ENCODE assay signal across 9 cellular contexts in genomic region chr7:38630720-38631673, GRCh38. TPM values are rescaled to one million over a fixed set of nuclear protein-coding genes. Genes with fewer than 3 reads are reported as not detected.
DNase-seq lines count a peak whose midpoint lies in the region; ATAC-seq, FAIRE-seq and TF ChIP-seq lines count a peak whose summit lies in the region.
"Had no signal": no experiment of that assay in that cellular context is flagged by ENCODE, and none has a peak within 500 bp of the region (broad histone marks: within the 10 kb centered on the region; RNA-seq: fewer than 3 reads in every experiment).

Gene AMPH (minus strand): TSS chr7:38631373. CDS start chr7:38631351, 22 bp downstream.

- H3K36me3 Mint-ChIP-seq in activated CD4-positive, alpha-beta T cell treated with anti-CD3 and anti-CD28 coated beads, Interleukin-2, amount 10 ng/mL, durations not matched to agents 24 days and 14 days (ENCODE audit: low read depth) = no peaks in the 10 kb centered on the region

- no peaks in the 10 kb centered on the region for H3K4me1 ChIP-seq in HepG2 (ENCODE audit: insufficient read depth, low read length)

- H3K9ac ChIP-seq in HepG2 (ENCODE audit: insufficient read depth, low read depth, low read length) = no peak within 1 kb of the TSS

- peaks cover 46% of the 10 kb centered on the region for H3K27me3 Mint-ChIP-seq in activated CD4-positive, alpha-beta T cell treated with anti-CD3 and anti-CD28 coated beads, Interleukin-2, amount 10 ng/mL, durations not matched to agents 24 days and 14 days

- H3K4me3 ChIP-seq in dorsolateral prefrontal cortex = peak within 1 kb of the TSS; percentile 35 to 76 (median 65)
- no peak within 1 kb of the TSS; a peak in 1 of 6 replicates for H3K4me3 ChIP-seq in HepG2 (replicated peaks in 1 of 3; ENCODE audit: insufficient read depth in 1 of 3, low read depth in 2 of 3, low read length in 3 of 3)

- H3K27ac ChIP-seq in dorsolateral prefrontal cortex (peak within 1 kb of the TSS in 53 of 59 donors; percentile 9 to 90 (median 73)), HepG2 (ENCODE audit: extremely low read length, insufficient read depth, low read length) (no peak within 1 kb of the TSS)
- H3K27ac ChIP-seq: C4-2B had no signal

- BruUV-seq in HepG2 (replicated peaks; lab: Mats Ljungman, UMichigan) = no TSS peak

- peak; percentile 55 for DNase-seq in activated CD4-positive, alpha-beta T cell treated with anti-CD3 and anti-CD28 coated beads, Interleukin-2, amount 10 ng/mL, durations not matched to agents 24 days and 14 days
- DNase-seq in activated CD4-positive, alpha-beta T cell treated with anti-CD3 and anti-CD28 coated beads for 4 hours = no peak
- DNase-seq in SK-N-DZ (ENCODE audit: low spot score) (peak; percentile 58), dorsolateral prefrontal cortex (peak; percentile 44 to 89 (median 83)), HepG2 (ENCODE audit: low spot score) (no peak), SW480 (ENCODE audit: low spot score) (no peak)
- DNase-seq in stimulated activated CD4-positive, alpha-beta T cell treated with anti-CD3 and anti-CD28 coated beads, Interleukin-2, amount 100 ng/mL, for 48 hours = peak; percentile 11 to 12
- DNase-seq in NK-92 treated with Interleukin-12 subunit alpha and Interleukin-12 subunit beta, amount 100 ng/mL, for 24 hours (lab: John Stamatoyannopoulos, UW) = no peak

- H3K4me2 ChIP-seq in HepG2 (ENCODE audit: low read depth, low read length) = no peak within 1 kb of the TSS

- H3K4me3 Mint-ChIP-seq in activated CD4-positive, alpha-beta T cell treated with anti-CD3 and anti-CD28 coated beads, Interleukin-2, amount 10 ng/mL, durations not matched to agents 24 days and 14 days = peak within 1 kb of the TSS; percentile 73

- no peaks in the 10 kb centered on the region for H3K9me3 ChIP-seq in HepG2 (ENCODE audit: low read length)

- CTCF ChIA-PET in HepG2 (lab: Yijun Ruan, JAX; ENCODE audit: low intra/inter-chr PET ratio, low total read pairs) = no interaction called here

- no peaks in the 10 kb centered on the region for H3K4me1 Mint-ChIP-seq in activated CD4-positive, alpha-beta T cell treated with anti-CD3 and anti-CD28 coated beads, Interleukin-2, amount 10 ng/mL, durations not matched to agents 24 days and 14 days

- no peak within 1 kb of the TSS for H2AFZ ChIP-seq in HepG2 (ENCODE audit: low read length)

- FAIRE-seq in HepG2 (lab: Jason Lieb, UNC) = no peak

- peak; percentile 37 for ATAC-seq in HepG2

- TF ChIP-seq RAD21 in HepG2 (CRISPR knock-in tag; IDR thresholded peaks at IDR 0.05) = no peak

- H3K27me3 ChIP-seq in dorsolateral prefrontal cortex = peaks cover 0 to 30% (median 0%) of the 10 kb centered on the region in 45 donors
- H3K27me3 ChIP-seq in HepG2 (ENCODE audit: control insufficient read depth in 1 of 2, insufficient read depth in 2 of 2, low read length in 2 of 2) = peaks cover 1 to 22% of the 10 kb centered on the region in 2 experiments; a peak in 3 of 5 replicates

- POLR2A ChIA-PET in HepG2 (lab: Yijun Ruan, JAX) = no interaction called here

- no peak for TF ChIP-seq CTCF in dorsolateral prefrontal cortex (IDR thresholded peaks at IDR 0.05 in 54 of 56, conservative IDR thresholded peaks at IDR 0.05 in 2 of 56; ENCODE audit: low read depth in 1 of 56, partially characterized antibody in 56 of 56)
- TF ChIP-seq CTCF in HepG2 (CRISPR knock-in tag; IDR thresholded peaks at IDR 0.05) = no peak

- TF ChIP-seq EP300 in HepG2 (IDR thresholded peaks at IDR 0.05; ENCODE audit: low read depth in 2 of 2, low read length in 2 of 2) = no peak
- no peak for TF ChIP-seq EP300 in HepG2 (CRISPR knock-in tag; IDR thresholded peaks at IDR 0.05; ENCODE audit: borderline replicate concordance)

- in situ Hi-C loops in HepG2 (cut with HindIII; ENCODE audit: extremely low pct_ligation_motif_present, low pct_unique_long_range_greater_than_20kb) = no loop called here

- intact Hi-C loops in activated CD4-positive, alpha-beta T cell treated with anti-CD3 and anti-CD28 coated beads, Interleukin-2, amount 10 ng/mL, durations not matched to agents 24 days and 14 days (cut with micrococcal nuclease) = no loop called here
- intact Hi-C loops in dorsolateral prefrontal cortex (cut with DNase I) = no loop called here
- intact Hi-C loops in HepG2 (cut with micrococcal nuclease; ENCODE audit: unreplicated experiment) = no loop called here

- H3K27ac Mint-ChIP-seq in activated CD4-positive, alpha-beta T cell treated with anti-CD3 and anti-CD28 coated beads, Interleukin-2, amount 10 ng/mL, durations not matched to agents 24 days and 14 days = no peak within 1 kb of the TSS

- H3K9me3 Mint-ChIP-seq in activated CD4-positive, alpha-beta T cell treated with anti-CD3 and anti-CD28 coated beads, Interleukin-2, amount 10 ng/mL, durations not matched to agents 24 days and 14 days = no peaks in the 10 kb centered on the region

- H4K20me1 ChIP-seq in HepG2 (ENCODE audit: insufficient read depth, low read length) = no peaks in the 10 kb centered on the region

- WGBS in HepG2 (ENCODE audit: low lambda C conversion rate) = 12% methylated on average over 45 of the region's 105 CpGs

- TF ChIP-seq POLR2A in HepG2 (IDR thresholded peaks at IDR 0.05; ENCODE audit: insufficient read depth in 1 of 2, low read depth in 2 of 2, low read length in 2 of 2) = no peak

- no peaks in the 10 kb centered on the region for H3K79me2 ChIP-seq in HepG2 (ENCODE audit: insufficient read depth, low read length)

- no peaks in the 10 kb centered on the region for H3K36me3 ChIP-seq in HepG2 (replicated peaks in 1 of 2; ENCODE audit: control insufficient read depth in 1 of 2, insufficient read depth in 2 of 2, low read length in 2 of 2)

TF ChIP-seq in HepG2, 621 proteins besides CTCF, POLR2A, EP300 and RAD21:
- TF ChIP-seq PLRG1 (conservative IDR thresholded peaks at IDR 0.05) = no peak
- TF ChIP-seq ZNF263 (CRISPR knock-in tag; IDR thresholded peaks at IDR 0.05) = peak; percentile 80
- no peak for TF ChIP-seq TRIM22 (IDR thresholded peaks at IDR 0.05)

RNA-seq across cellular contexts. Expression of gene AMPH, which starts in this region (rescaled TPM):
- not detected in 2 replicates for total RNA-seq in activated CD4-positive, alpha-beta T cell treated with anti-CD3 and anti-CD28 coated beads, Interleukin-2, amount 10 ng/mL, durations not matched to agents 24 days and 14 days
- 3.2 and 4.2 TPM in 2 replicates for polyA plus RNA-seq in SK-N-DZ (2014; cell fraction: cytosol; rRNA removed)
- 3.5 and 3.8 TPM in 2 replicates for polyA plus RNA-seq in SK-N-DZ (2014; cell fraction: nucleus; rRNA removed)
- 100 to 1,000 TPM in 109 of 120 experiments, 10 to 100 TPM in 11; 42.4 to 215 (median 148) TPM for total RNA-seq in dorsolateral prefrontal cortex
- total RNA-seq in HepG2 (2016; rRNA removed; fragmentation: Illumina TruSeq; extraction: Trizol) = not detected in 2 replicates
- not detected in 2 replicates for total RNA-seq in HepG2 (2016; cell fraction: cytosol; rRNA removed; fragmentation: Illumina TruSeq; extraction: Trizol; ENCODE audit: low read depth)
- not detected in 2 replicates for total RNA-seq in HepG2 (2016; cell fraction: insoluble cytoplasmic fraction; rRNA removed; fragmentation: Illumina TruSeq; extraction: Trizol)
- not detected in 2 replicates for total RNA-seq in HepG2 (2016; cell fraction: membrane; rRNA removed; fragmentation: Illumina TruSeq; extraction: Trizol)
- not detected in 2 replicates for total RNA-seq in HepG2 (2016; cell fraction: nucleus; rRNA removed; fragmentation: Illumina TruSeq; extraction: Trizol)
- polyA plus RNA-seq in HepG2 (2011; rRNA removed) = not detected in 2 replicates
- polyA plus RNA-seq in HepG2 (2011; cell fraction: cytosol; rRNA removed) = not detected in 2 replicates
- polyA plus RNA-seq in HepG2 (2011; cell fraction: nucleus; rRNA removed) = not detected in 2 replicates
- polyA plus RNA-seq in HepG2 (2012) = not detected in 2 replicates
- polyA plus RNA-seq in HepG2 (2016; cell fraction: cytosol; fragmentation: Illumina TruSeq; extraction: Trizol; ENCODE audit: low read depth) = not detected in 2 replicates
- polyA plus RNA-seq in HepG2 (2016; cell fraction: insoluble cytoplasmic fraction; fragmentation: Illumina TruSeq; extraction: Trizol; ENCODE audit: low read depth) = not detected in 2 replicates
- polyA plus RNA-seq in HepG2 (2016; cell fraction: membrane; fragmentation: Illumina TruSeq; extraction: Trizol; ENCODE audit: low read depth) = not detected in 2 replicates
- not detected in 2 replicates for polyA plus RNA-seq in HepG2 (2016; cell fraction: nucleus; fragmentation: Illumina TruSeq; extraction: Trizol; ENCODE audit: insufficient read depth, low read depth)
- polyA minus RNA-seq in HepG2 (2011; rRNA and poly(A)+ RNA removed; ENCODE audit: low replicate concordance) = not detected in 2 replicates
- polyA minus RNA-seq in HepG2 (2011; cell fraction: cytosol; rRNA and poly(A)+ RNA removed) = not detected in 2 replicates
- not detected in 2 replicates for polyA minus RNA-seq in HepG2 (2011; cell fraction: nucleus; rRNA and poly(A)+ RNA removed)

Comparison
In these comparisons a context has a peak if more than half of its experiments do, and no peak if none do; other contexts are left out.
1. RNA of gene AMPH (total RNA-seq): 42.4 to 215 TPM in dorsolateral prefrontal cortex; not detected in activated CD4-positive, alpha-beta T cell treated with anti-CD3 and anti-CD28 coated beads, Interleukin-2, amount 10 ng/mL, durations not matched to agents 24 days and 14 days and not detected in HepG2; every median in the first group is over 10 times any median in the second.
2. Peak in DNase-seq in activated CD4-positive, alpha-beta T cell treated with anti-CD3 and anti-CD28 coated beads, Interleukin-2, amount 10 ng/mL, durations not matched to agents 24 days and 14 days; RNA of the gene not detected or under 1 TPM.
3. Peak in ATAC-seq in HepG2; RNA of the gene not detected or under 1 TPM.
4. DNase-seq: peak in SK-N-DZ (single experiment), dorsolateral prefrontal cortex (10 of 10) and stimulated activated CD4-positive, alpha-beta T cell treated with anti-CD3 and anti-CD28 coated beads, Interleukin-2, amount 100 ng/mL, for 48 hours (2 of 2); none in activated CD4-positive, alpha-beta T cell treated with anti-CD3 and anti-CD28 coated beads for 4 hours (0 of 2), HepG2 (single experiment), NK-92 treated with Interleukin-12 subunit alpha and Interleukin-12 subunit beta, amount 100 ng/mL, for 24 hours (single experiment) and SW480 (single experiment).
5. H3K4me3 ChIP-seq: peak in dorsolateral prefrontal cortex (59 of 59); none in HepG2 (0 of 3).